ENCODE assay signal across 26 cellular contexts in genomic region chr5:178125253-178125916, GRCh38. TPM values are rescaled to one million over a fixed set of nuclear protein-coding genes. Genes with fewer than 3 reads are reported as not detected.
DNase-seq lines count a peak whose midpoint lies in the region; ATAC-seq, FAIRE-seq and TF ChIP-seq lines count a peak whose summit lies in the region.
"Had no signal": no experiment of that assay in that cellular context is flagged by ENCODE, and none has a peak within 500 bp of the region (broad histone marks: within the 10 kb centered on the region; RNA-seq: fewer than 3 reads in every experiment).

No MANE protein-coding gene starts in this region.

- H3K9me1 ChIP-seq in IMR-90 (ENCODE audit: insufficient read depth, low read length) = no peaks in the 10 kb centered on the region

- H3K4me1 ChIP-seq in IMR-90 (ENCODE audit: control insufficient read depth, insufficient read depth, low read length) = peaks cover 6% of the 10 kb centered on the region; the same call in 1 of the 2 replicates
- H3K4me1 ChIP-seq in left ventricle myocardium inferior = peaks cover 60% of the 10 kb centered on the region
- H3K4me1 ChIP-seq in colonic mucosa = no peaks in the 10 kb centered on the region

- DNase-seq in GM12891 (ENCODE audit: insufficient read length, low spot score) = no peak
- no peak for DNase-seq in IMR-90
- peak; percentile 37 for DNase-seq in left ventricle myocardium inferior
- DNase-seq in stimulated activated effector memory CD8-positive, alpha-beta T cell treated with anti-CD3 and anti-CD28 coated beads, Interleukin-12 subunit alpha, Interleukin-12 subunit beta, amount 100 ng/mL, for 72 hours (ENCODE audit: low spot score in 2 of 2) = no peak
- DNase-seq in epidermal melanocyte (ENCODE audit: insufficient read length, low spot score) = no peak
- no peak for DNase-seq in colonic mucosa
- no peak for DNase-seq in NCI-H1092 (lab: John Stamatoyannopoulos, UW)
- DNase-seq: activated CD4-positive, alpha-beta T cell treated with anti-CD3 and anti-CD28 coated beads, Interleukin-2, amount 10 ng/mL, durations not matched to agents 7 days and 5 days; activated naive CD8-positive, alpha-beta T cell treated with anti-CD3 and anti-CD28 coated beads, Interleukin-2, amount 10 ng/mL, durations not matched to agents 7 days and 5 days; DMS79 treated with DMSO at 0.1 percent for 48 hours; effector CD8-positive, alpha-beta T cell; GOT3; NCI-H1436 treated with DMSO at 0.1 percent for 48 hours; NK-92 treated with Interleukin-12 subunit alpha and Interleukin-12 subunit beta, amount 100 ng/mL, for 24 hours; small intestine; stimulated activated CD4-positive, alpha-beta T cell treated with anti-CD3 and anti-CD28 coated beads, Interleukin-2, amount 100 ng/mL, for 24 hours; T-helper 2 cell; testis had no signal

- H3K4me3 Mint-ChIP-seq in stimulated activated effector memory CD8-positive, alpha-beta T cell treated with anti-CD3 and anti-CD28 coated beads, Interleukin-12 subunit alpha, Interleukin-12 subunit beta, amount 100 ng/mL, for 72 hours = no peak overlapping the region
- H3K4me3 Mint-ChIP-seq: activated CD4-positive, alpha-beta T cell treated with anti-CD3 and anti-CD28 coated beads, Interleukin-2, amount 10 ng/mL, durations not matched to agents 7 days and 5 days; activated naive CD8-positive, alpha-beta T cell treated with anti-CD3 and anti-CD28 coated beads, Interleukin-2, amount 10 ng/mL, durations not matched to agents 7 days and 5 days; stimulated activated memory B cell treated with anti-CD40 and anti-IgM and Interleukin-4, amounts not matched to agents 10 μg/mL and 1 μg/mL and 100 μg/mL, for 72 hours had no signal

- no peaks in the 10 kb centered on the region for H3K9me3 ChIP-seq in IMR-90 (ENCODE audit: control insufficient read depth, insufficient read depth, low read length)
- H3K9me3 ChIP-seq in left ventricle myocardium inferior (replicated peaks) = no peaks in the 10 kb centered on the region
- no peaks in the 10 kb centered on the region for H3K9me3 ChIP-seq in colonic mucosa
- H3K9me3 ChIP-seq: esophagus muscularis mucosa, mucosa of descending colon, neutrophil, testis had no signal

- WGBS in IMR-90 (ENCODE audit: extremely low coverage in 2 of 2, insufficient read length in 1 of 2), 2 experiments = no CpG with 5 or more reads among the region's 11 CpGs

- no peak for FAIRE-seq in GM12891 (lab: Jason Lieb, UNC)
- FAIRE-seq: GM12878, small intestine had no signal

- H3K23ac ChIP-seq in IMR-90 (ENCODE audit: low read depth, low read length) = no peak overlapping the region

- no peak overlapping the region for H2BK20ac ChIP-seq in IMR-90 (ENCODE audit: low read depth, low read length)

- TF ChIP-seq RAD21 in IMR-90 (IDR thresholded peaks at IDR 0.05; ENCODE audit: low read length) = no peak

- H3K18ac ChIP-seq in IMR-90 (ENCODE audit: low read depth, low read length) = no peak overlapping the region

- peak overlapping the region; percentile 84 for H3K27ac Mint-ChIP-seq in stimulated activated effector memory CD8-positive, alpha-beta T cell treated with anti-CD3 and anti-CD28 coated beads, Interleukin-12 subunit alpha, Interleukin-12 subunit beta, amount 100 ng/mL, for 72 hours
- H3K27ac Mint-ChIP-seq: activated CD4-positive, alpha-beta T cell treated with anti-CD3 and anti-CD28 coated beads, Interleukin-2, amount 10 ng/mL, durations not matched to agents 7 days and 5 days; activated naive CD8-positive, alpha-beta T cell treated with anti-CD3 and anti-CD28 coated beads, Interleukin-2, amount 10 ng/mL, durations not matched to agents 7 days and 5 days; IgD-negative memory B cell; stimulated activated memory B cell treated with anti-CD40 and anti-IgM and Interleukin-4, amounts not matched to agents 10 μg/mL and 1 μg/mL and 100 μg/mL, for 72 hours had no signal

- BruUV-seq in IMR-90 (replicated peaks; lab: Mats Ljungman, UMichigan) = no TSS peak

- no peak overlapping the region for H3K27ac ChIP-seq in IMR-90 (ENCODE audit: insufficient read depth, low read length)
- H3K27ac ChIP-seq in left ventricle myocardium inferior (replicated peaks) = peak overlapping the region; percentile 70
- H3K27ac ChIP-seq in colonic mucosa = no peak overlapping the region
- H3K27ac ChIP-seq: esophagus muscularis mucosa, HL-60, neutrophil, SK-N-MC, testis had no signal

- H2AK9ac ChIP-seq in IMR-90 (replicated peaks; ENCODE audit: low read depth, low read length, poor library complexity) = no peak overlapping the region

- H2BK15ac ChIP-seq in IMR-90 (ENCODE audit: low read depth, low read length) = no peak overlapping the region

- H3K79me1 ChIP-seq in IMR-90 (ENCODE audit: low read depth in 1 of 2, low read length in 2 of 2) = no peaks in the 10 kb centered on the region

- H2BK5ac ChIP-seq in IMR-90 (ENCODE audit: low read depth, low read length, poor library complexity, severe bottlenecking) = no peak overlapping the region

- no peak overlapping the region for H3K14ac ChIP-seq in IMR-90 (replicated peaks; ENCODE audit: low read depth, low read length)

- intact Hi-C loops in IMR-90 (cut with micrococcal nuclease) = no loop called here
- intact Hi-C loops in left ventricle myocardium inferior (cut with micrococcal nuclease) = no loop called here
- intact Hi-C loops in colonic mucosa (cut with DNase I) = no loop called here

- no peaks in the 10 kb centered on the region; the same call in 1 of the 2 replicates for H4K20me1 ChIP-seq in IMR-90 (ENCODE audit: insufficient read depth, low read length)

- no peak overlapping the region for H4K5ac ChIP-seq in IMR-90 (ENCODE audit: low read depth, low read length)

- no peak overlapping the region for H3K4ac ChIP-seq in IMR-90 (ENCODE audit: low read depth, low read length)

- no peak overlapping the region for H3K9ac ChIP-seq in IMR-90 (ENCODE audit: low read depth, low read length)
- H3K9ac ChIP-seq in colonic mucosa (ENCODE audit: low read depth in 2 of 2, low read length in 2 of 2) = no peak overlapping the region

- no peak overlapping the region for H3K56ac ChIP-seq in IMR-90 (ENCODE audit: extremely low read depth, insufficient read depth, low read length)

- POLR2A ChIA-PET in IMR-90 (lab: Charles Lee; ENCODE audit: unreplicated experiment) = no interaction called here

- peaks cover 5% of the 10 kb centered on the region for H3K27me3 ChIP-seq in IMR-90 (ENCODE audit: control insufficient read depth, insufficient read depth, low read length)
- no peaks in the 10 kb centered on the region for H3K27me3 ChIP-seq in left ventricle myocardium inferior (ENCODE audit: low read depth)
- H3K27me3 ChIP-seq in colonic mucosa = no peaks in the 10 kb centered on the region
- H3K27me3 ChIP-seq: testis had no signal

- in situ Hi-C loops in IMR-90 (cut with MboI; ENCODE audit: low sequenced_read_pairs) = no loop called here

- H3K4me1 Mint-ChIP-seq in stimulated activated effector memory CD8-positive, alpha-beta T cell treated with anti-CD3 and anti-CD28 coated beads, Interleukin-12 subunit alpha, Interleukin-12 subunit beta, amount 100 ng/mL, for 72 hours = peaks cover 15% of the 10 kb centered on the region

- H2BK120ac ChIP-seq in IMR-90 (ENCODE audit: low read depth, low read length) = no peak overlapping the region

- peaks cover 73% of the 10 kb centered on the region for H3K36me3 Mint-ChIP-seq in stimulated activated effector memory CD8-positive, alpha-beta T cell treated with anti-CD3 and anti-CD28 coated beads, Interleukin-12 subunit alpha, Interleukin-12 subunit beta, amount 100 ng/mL, for 72 hours
- H3K36me3 Mint-ChIP-seq: activated naive CD8-positive, alpha-beta T cell treated with anti-CD3 and anti-CD28 coated beads, Interleukin-2, amount 10 ng/mL, durations not matched to agents 7 days and 5 days had no signal

- ATAC-seq in IMR-90 (ENCODE audit: low read depth) = no peak
- ATAC-seq in stimulated activated effector memory CD8-positive, alpha-beta T cell treated with anti-CD3 and anti-CD28 coated beads, Interleukin-12 subunit alpha, Interleukin-12 subunit beta, amount 100 ng/mL, for 72 hours = no peak
- ATAC-seq: GM12878; mucosa of descending colon; stimulated activated memory B cell treated with anti-CD40 and anti-IgM and Interleukin-4, amounts not matched to agents 10 μg/mL and 1 μg/mL and 100 μg/mL, for 72 hours had no signal

- H2AFZ ChIP-seq in IMR-90 (replicated peaks; ENCODE audit: low read length, poor library complexity) = peak overlapping the region; percentile 19

- no peak overlapping the region for H4K91ac ChIP-seq in IMR-90 (ENCODE audit: insufficient read depth, low read depth, low read length)

- TF ChIP-seq POLR2A in GM12891 (IDR thresholded peaks at IDR 0.05; ENCODE audit: low read depth, low read length) (no peak), IMR-90 (IDR thresholded peaks at IDR 0.05; ENCODE audit: low read depth, low read length) (no peak)

- H3K36me3 ChIP-seq in IMR-90 (ENCODE audit: control insufficient read depth, insufficient read depth, low read length) = no peaks in the 10 kb centered on the region
- no peaks in the 10 kb centered on the region for H3K36me3 ChIP-seq in left ventricle myocardium inferior
- no peaks in the 10 kb centered on the region for H3K36me3 ChIP-seq in colonic mucosa
- H3K36me3 ChIP-seq: esophagus muscularis mucosa, neutrophil had no signal

- H3K4me2 ChIP-seq in IMR-90 (ENCODE audit: low read depth, low read length) = no peak overlapping the region

- no peak overlapping the region for H3K4me3 ChIP-seq in IMR-90 (ENCODE audit: insufficient read depth, low read depth, low read length)
- no peak overlapping the region for H3K4me3 ChIP-seq in left ventricle myocardium inferior
- H3K4me3 ChIP-seq in colonic mucosa = no peak overlapping the region
- H3K4me3 ChIP-seq: esophagus muscularis mucosa, GM12878, mucosa of descending colon, SK-N-MC, testis had no signal

- dilution Hi-C loops in IMR-90 (cut with HindIII; ENCODE audit: low sequenced_read_pairs, unreplicated experiment) = no loop called here

- H2AK5ac ChIP-seq in IMR-90 (ENCODE audit: low read depth, low read length) = no peak overlapping the region

- H3K9me3 Mint-ChIP-seq in stimulated activated effector memory CD8-positive, alpha-beta T cell treated with anti-CD3 and anti-CD28 coated beads, Interleukin-12 subunit alpha, Interleukin-12 subunit beta, amount 100 ng/mL, for 72 hours = no peaks in the 10 kb centered on the region
- H3K9me3 Mint-ChIP-seq: activated CD4-positive, alpha-beta T cell treated with anti-CD3 and anti-CD28 coated beads, Interleukin-2, amount 10 ng/mL, durations not matched to agents 7 days and 5 days; activated naive CD8-positive, alpha-beta T cell treated with anti-CD3 and anti-CD28 coated beads, Interleukin-2, amount 10 ng/mL, durations not matched to agents 7 days and 5 days; IgD-negative memory B cell; stimulated activated memory B cell treated with anti-CD40 and anti-IgM and Interleukin-4, amounts not matched to agents 10 μg/mL and 1 μg/mL and 100 μg/mL, for 72 hours had no signal

- no peak overlapping the region for H4K8ac ChIP-seq in IMR-90 (ENCODE audit: low read depth in 2 of 2, low read length in 2 of 2)

- CTCF ChIA-PET in IMR-90 (lab: Yijun Ruan, JAX) = no interaction called here

- no peak for TF ChIP-seq CTCF in IMR-90 (conservative IDR thresholded peaks at IDR 0.05; ENCODE audit: low read depth, low read length)
- no peak for TF ChIP-seq CTCF in left ventricle myocardium inferior (IDR thresholded peaks at IDR 0.05; ENCODE audit: borderline replicate concordance)
- TF ChIP-seq CTCF in colonic mucosa (IDR thresholded peaks at IDR 0.05) = no peak

RNA-seq across cellular contexts. Expression of gene RMND5B, which starts 5.4 kb away (rescaled TPM):
- polyA plus RNA-seq in GM12891 (2012; ENCODE audit: low read depth, missing spikeins) = 21.7 TPM
- total RNA-seq in IMR-90 (2012; rRNA removed) = 11.7 and 14.0 TPM in 2 replicates
- 19.5 and 21.6 TPM in 2 replicates for polyA plus RNA-seq in IMR-90 (2012; rRNA removed)
- 17.7 and 18.8 TPM in 2 replicates for polyA plus RNA-seq in IMR-90 (2012; cell fraction: cytosol; rRNA removed)
- 31.0 and 42.5 TPM in 2 replicates for polyA plus RNA-seq in IMR-90 (2012; cell fraction: nucleus; rRNA removed; ENCODE audit: low replicate concordance)
- 38.9 TPM for total RNA-seq in left ventricle myocardium inferior
- 10 to 100 TPM; 31.9 to 50.1 TPM for total RNA-seq in colonic mucosa

RNA-seq across cellular contexts. Expression of gene N4BP3, which starts 12.1 kb away (rescaled TPM):
- 3.8 TPM for polyA plus RNA-seq in GM12891 (2012; ENCODE audit: low read depth, missing spikeins)
- total RNA-seq in IMR-90 (2012; rRNA removed) = under 0.01 and 0.18 TPM in 2 replicates
- 0.14 and 0.16 TPM in 2 replicates for polyA plus RNA-seq in IMR-90 (2012; rRNA removed)
- 0.10 and 0.16 TPM in 2 replicates for polyA plus RNA-seq in IMR-90 (2012; cell fraction: cytosol; rRNA removed)
- polyA plus RNA-seq in IMR-90 (2012; cell fraction: nucleus; rRNA removed; ENCODE audit: low replicate concordance) = 0.19 and 0.30 TPM in 2 replicates
- 1.8 TPM for total RNA-seq in left ventricle myocardium inferior
- 1 to 10 TPM; 2.2 to 3.3 TPM for total RNA-seq in colonic mucosa

RNA-seq across cellular contexts. Expression of gene NHP2, which starts 28.3 kb away (rescaled TPM):
- polyA plus RNA-seq in GM12891 (2012; ENCODE audit: low read depth, missing spikeins) = 273 TPM
- total RNA-seq in IMR-90 (2012; rRNA removed) (278 and 302 TPM in 2 replicates), left ventricle myocardium inferior (78.1 TPM), colonic mucosa (100 to 1,000 TPM in 1 of 2 donors, 10 to 100 TPM in 1; 64.8 to 182 TPM)
- 180 and 207 TPM in 2 replicates for polyA plus RNA-seq in IMR-90 (2012; rRNA removed)
- 281 and 300 TPM in 2 replicates for polyA plus RNA-seq in IMR-90 (2012; cell fraction: cytosol; rRNA removed)
- polyA plus RNA-seq in IMR-90 (2012; cell fraction: nucleus; rRNA removed; ENCODE audit: low replicate concordance) = 73.8 and 99.0 TPM in 2 replicates
